8 cellular contexts compared by ENCODE assay signal in the genomic region with DNA sequence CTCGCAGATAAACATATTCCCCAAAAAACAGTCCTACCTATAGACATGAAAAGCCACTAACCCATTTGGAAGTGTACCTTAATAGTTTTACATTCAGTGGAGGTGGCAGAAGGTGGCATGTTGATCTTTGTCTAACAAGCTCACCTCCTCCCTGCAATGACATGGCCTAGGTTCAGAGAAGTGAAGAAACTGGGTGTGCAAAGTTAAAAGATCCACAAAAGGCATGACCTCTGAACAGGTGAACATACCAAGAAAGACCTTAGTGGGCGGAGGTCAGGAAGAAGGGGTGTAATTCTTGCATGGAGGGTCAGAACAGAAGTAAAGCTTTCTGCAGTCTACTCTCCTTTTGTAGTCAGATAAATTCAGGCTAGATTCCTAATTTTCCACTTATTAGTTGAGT. TPM values are rescaled to one million over a fixed set of nuclear protein-coding genes. Genes with fewer than 3 reads are reported as not detected.
A peak's percentile ranks its signal among the peaks of the same experiment; 100 is the strongest.
DNase-seq lines count a peak whose midpoint lies in the region; TF ChIP-seq lines count a peak whose summit lies in the region.

No MANE protein-coding gene starts in this region.

- peak overlapping the region; percentile 88 for H3K4me2 ChIP-seq in OCI-LY7 (ENCODE audit: low read length)

- H3K4me3 ChIP-seq in OCI-LY7 (ENCODE audit: low read depth, low read length, poor library complexity, severe bottlenecking): peak overlapping the region; percentile 99
- peak overlapping the region; percentile 91 to 100 for H3K4me3 ChIP-seq in esophagus (ENCODE audit: low read depth in 1 of 2, low read length in 2 of 2)

- no TSS peak for BruUV-seq in OCI-LY7 (replicated peaks; lab: Mats Ljungman, UMichigan)

- intact Hi-C loops in OCI-LY7 (cut with micrococcal nuclease; ENCODE audit: unreplicated experiment): loop anchor here (2.0 to 5.0 kb wide), 4 partner anchors 121 to 755 kb away; a partner anchor contains a TSS

- peaks cover 43% of the 10 kb centered on the region for H3K79me2 ChIP-seq in OCI-LY7 (ENCODE audit: insufficient read depth, low read depth, low read length)

- TF ChIP-seq CTCF in OCI-LY7 (conservative IDR thresholded peaks at IDR 0.05; ENCODE audit: low read length) (no peak), progenitor cell of endocrine pancreas (IDR thresholded peaks at IDR 0.05; ENCODE audit: unreplicated experiment) (no peak)

- no peaks in the 10 kb centered on the region for H3K27me3 ChIP-seq in esophagus (ENCODE audit: control insufficient read depth in 1 of 2, insufficient read depth in 2 of 2, low read length in 2 of 2)

- H3K36me3 ChIP-seq in OCI-LY7 (ENCODE audit: insufficient read depth, low read length): peaks cover 43% of the 10 kb centered on the region
- H3K36me3 ChIP-seq in esophagus (ENCODE audit: control insufficient read depth in 2 of 2, insufficient read depth in 2 of 2, low read length in 1 of 2): peaks cover 0 to 2% of the 10 kb centered on the region in 2 donors

- CTCF ChIA-PET in OCI-LY7 (lab: Charles Lee; ENCODE audit: unreplicated experiment): no interaction called here

- peaks cover 7% of the 10 kb centered on the region; the same call in 1 of the 2 replicates for H4K20me1 ChIP-seq in OCI-LY7 (ENCODE audit: insufficient read depth, low read length)

- H3K36me3 Mint-ChIP-seq in progenitor cell of endocrine pancreas (ENCODE audit: insufficient read depth): peaks cover 6% of the 10 kb centered on the region

- H3K4me3 Mint-ChIP-seq in progenitor cell of endocrine pancreas (ENCODE audit: low read depth): peak overlapping the region; percentile 99

- peak overlapping the region; percentile 98 for H3K27ac Mint-ChIP-seq in progenitor cell of endocrine pancreas

- DNase-seq in DMS53 (lab: John Stamatoyannopoulos, UW) (peak; percentile 17), DMS53 treated with DMSO at 0.1 percent for 48 hours (lab: John Stamatoyannopoulos, UW; ENCODE audit: unreplicated experiment) (no peak), OCI-LY7 (ENCODE audit: low spot score) (peak; percentile 15), progenitor cell of endocrine pancreas (ENCODE audit: low spot score, unreplicated experiment) (no peak), NCI-H748 (lab: John Stamatoyannopoulos, UW; ENCODE audit: unreplicated experiment) (no peak), putamen (ENCODE audit: low spot score) (no peak), superior temporal gyrus (ENCODE audit: extremely low spot score) (no peak)

- H3K9me3 Mint-ChIP-seq in progenitor cell of endocrine pancreas (ENCODE audit: low read depth): no peaks in the 10 kb centered on the region

- H2AFZ ChIP-seq in OCI-LY7 (ENCODE audit: low read length): peak overlapping the region; percentile 99; the same call in 1 of the 2 replicates

- H3K9me2 ChIP-seq in OCI-LY7 (ENCODE audit: insufficient read depth, low read length): no peaks in the 10 kb centered on the region

- no peaks in the 10 kb centered on the region for H3K9me3 ChIP-seq in OCI-LY7 (ENCODE audit: low read length)
- H3K9me3 ChIP-seq in esophagus (ENCODE audit: control insufficient read depth in 2 of 2, insufficient read depth in 1 of 2, low read depth in 1 of 2, low read length in 1 of 2): no peaks in the 10 kb centered on the region

- peaks cover 27% of the 10 kb centered on the region for H3K27me3 Mint-ChIP-seq in progenitor cell of endocrine pancreas

- H3K27ac ChIP-seq in OCI-LY7 (ENCODE audit: low read depth, low read length, poor library complexity, severe bottlenecking) (peak overlapping the region; percentile 60), esophagus (ENCODE audit: low read depth in 2 of 2, low read length in 1 of 2) (no peak overlapping the region)

- peaks cover 11% of the 10 kb centered on the region for H3K4me1 Mint-ChIP-seq in progenitor cell of endocrine pancreas (ENCODE audit: low read depth)

- peaks cover 19% of the 10 kb centered on the region for H3K4me1 ChIP-seq in OCI-LY7 (ENCODE audit: insufficient read depth, low read length, poor library complexity, severe bottlenecking)
- H3K4me1 ChIP-seq in esophagus (ENCODE audit: control insufficient read depth in 2 of 2, insufficient read depth in 2 of 2, low read length in 1 of 2): no peaks in the 10 kb centered on the region

- WGBS in esophagus, 2 donors: 33 to 41% methylated on average over 2 of the region's 2 CpGs

- POLR2A ChIA-PET in OCI-LY7 (lab: Charles Lee): no interaction called here

RNA-seq across cellular contexts. Expression of a gene that starts 0.8 kb away (rescaled TPM):
- 121 and 135 TPM in 2 replicates for total RNA-seq in OCI-LY7 (2014; rRNA removed; shearing (Covaris generic))
- 126 and 133 TPM in 2 replicates for total RNA-seq in OCI-LY7 (2022)
- polyA plus RNA-seq in esophagus: 10 to 100 TPM; 61.1 to 79.1 TPM
- total RNA-seq in progenitor cell of endocrine pancreas: 83.8 and 90.4 TPM in 2 replicates

Comparison
In these comparisons a context has a peak if more than half of its experiments do, and no peak if none do; other contexts are left out.
1. DNase-seq: peak in DMS53 (single experiment) and OCI-LY7 (single experiment); none in DMS53 treated with DMSO at 0.1 percent for 48 hours (single experiment), progenitor cell of endocrine pancreas (single experiment), NCI-H748 (single experiment), putamen (single experiment) and superior temporal gyrus (single experiment).